ENCODE assay signal across 12 cellular contexts in genomic region chr19:10764340-10764894, GRCh38. TPM values are rescaled to one million over a fixed set of nuclear protein-coding genes. Genes with fewer than 3 reads are reported as not detected.
DNase-seq lines count a peak whose midpoint lies in the region; ATAC-seq and TF ChIP-seq lines count a peak whose summit lies in the region.
"Had no signal": no experiment of that assay in that cellular context is flagged by ENCODE, and none has a peak within 500 bp of the region (broad histone marks: within the 10 kb centered on the region; RNA-seq: fewer than 3 reads in every experiment).

No MANE protein-coding gene starts in this region.

- no peak overlapping the region for H2BK120ac ChIP-seq in neuronal stem cell (ENCODE audit: low read depth, low read length)

- H3K27ac Mint-ChIP-seq in CD8-positive, alpha-beta memory T cell, result peak overlapping the region; percentile 82 to 95 (median 92)

- H3K4me1 Mint-ChIP-seq in CD8-positive, alpha-beta memory T cell, result peaks cover 60 to 85% (median 65%) of the 10 kb centered on the region in 3 donors

- H2AK5ac ChIP-seq in neuronal stem cell (ENCODE audit: low read depth, low read length), result no peak overlapping the region

- no CpG with 5 or more reads among the region's 9 CpGs for WGBS in neuronal stem cell (ENCODE audit: extremely low coverage in 2 of 2, insufficient read length in 2 of 2, insufficient replicate concordance in 1 of 2), 2 donors

- no peak overlapping the region for H3K14ac ChIP-seq in neuronal stem cell (ENCODE audit: low read length)

- peaks cover 57% of the 10 kb centered on the region for H3K4me1 ChIP-seq in CD8-positive, alpha-beta memory T cell (ENCODE audit: insufficient read depth, low read length)
- peaks cover 0 to 10% of the 10 kb centered on the region in 2 donors for H3K4me1 ChIP-seq in neuronal stem cell (ENCODE audit: control insufficient read depth in 2 of 2, insufficient read depth in 1 of 2, low read depth in 1 of 2, low read length in 2 of 2)

- POLR2A ChIA-PET in CD8-positive, alpha-beta memory T cell (lab: Charles Lee), result interaction anchor here (0.7 kb wide), 1 partner anchor 1904 kb away, joined by 3 read pairs; no protein-coding TSS in a partner anchor

- H2AFZ ChIP-seq in neuronal stem cell (ENCODE audit: low read length), result no peak overlapping the region

- no peaks in the 10 kb centered on the region for H3K27me3 ChIP-seq in CD8-positive, alpha-beta memory T cell (ENCODE audit: insufficient read depth, low read length, poor library complexity, severe bottlenecking)
- H3K27me3 ChIP-seq in neuronal stem cell (ENCODE audit: control insufficient read depth in 3 of 3, insufficient read depth in 3 of 3, low read depth in 1 of 3, low read length in 3 of 3), result no peaks in the 10 kb centered on the region

- H3K9ac ChIP-seq in neuronal stem cell (ENCODE audit: low read depth, low read length, poor library complexity), result no peak overlapping the region

- DNase-seq in CD8-positive, alpha-beta memory T cell, result no peak
- DNase-seq in epithelial cell of proximal tubule (ENCODE audit: low read depth) (peak; percentile 88), neuronal stem cell (ENCODE audit: low spot score) (no peak), NCI-H524 treated with DMSO at 0.1 percent for 48 hours (lab: John Stamatoyannopoulos, UW) (no peak)
- no peak for DNase-seq in stimulated activated CD4-positive, alpha-beta T cell treated with anti-CD3 and anti-CD28 coated beads, Interleukin-1b, Interleukin-23, amount 100 ng/mL, for 48 hours
- no peak for DNase-seq in activated effector memory CD4-positive, alpha-beta T cell treated with Interleukin-2 at 50 U/mL for 16 hours
- DNase-seq: activated naive CD8-positive, alpha-beta T cell treated with anti-CD3 and anti-CD28 coated beads for 36 hours; KG1; NCI-H2171 had no signal

- no peak overlapping the region for H3K4me2 ChIP-seq in neuronal stem cell (ENCODE audit: insufficient read depth, low read length, poor library complexity, severe bottlenecking)

- peak overlapping the region; percentile 90 for H2BK5ac ChIP-seq in neuronal stem cell (ENCODE audit: low read length)

- H3K9me3 Mint-ChIP-seq in CD8-positive, alpha-beta memory T cell, result no peaks in the 10 kb centered on the region
- H3K9me3 Mint-ChIP-seq: activated naive CD8-positive, alpha-beta T cell treated with anti-CD3 and anti-CD28 coated beads for 36 hours had no signal

- no peak overlapping the region for H4K91ac ChIP-seq in neuronal stem cell (ENCODE audit: low read depth, low read length, poor library complexity)

- peak overlapping the region in 1 of 7 donors; percentile 65 for H3K4me3 Mint-ChIP-seq in CD8-positive, alpha-beta memory T cell
- H3K4me3 Mint-ChIP-seq: activated naive CD8-positive, alpha-beta T cell treated with anti-CD3 and anti-CD28 coated beads for 36 hours had no signal

- no peaks in the 10 kb centered on the region for H3K27me3 Mint-ChIP-seq in CD8-positive, alpha-beta memory T cell
- H3K27me3 Mint-ChIP-seq: activated naive CD8-positive, alpha-beta T cell treated with anti-CD3 and anti-CD28 coated beads for 36 hours had no signal

- no peaks in the 10 kb centered on the region for H3K36me3 ChIP-seq in CD8-positive, alpha-beta memory T cell (ENCODE audit: insufficient read depth, low read length)
- H3K36me3 ChIP-seq in KOPT-K1 (ENCODE audit: insufficient read depth, low read length) (peaks cover 80% of the 10 kb centered on the region), neuronal stem cell (replicated peaks in 1 of 2; ENCODE audit: control insufficient read depth in 2 of 2, insufficient read depth in 2 of 2, low read length in 2 of 2) (peaks cover 6 to 32% of the 10 kb centered on the region in 2 donors)

- CTCF ChIA-PET in CD8-positive, alpha-beta memory T cell (lab: Charles Lee), result interaction anchor here (1.0 kb wide), 1 partner anchor 33 kb away, joined by 3 read pairs; no protein-coding TSS in a partner anchor

- no peak for TF ChIP-seq CTCF in epithelial cell of proximal tubule (conservative IDR thresholded peaks at IDR 0.05; ENCODE audit: low read depth, low read length)

- no peak overlapping the region for H3K4ac ChIP-seq in neuronal stem cell (ENCODE audit: low read length)

- H2BK15ac ChIP-seq in neuronal stem cell (ENCODE audit: low read length), result no peak overlapping the region

- no peak for ATAC-seq in GM19328 (IDR thresholded peaks at IDR 0.05; ENCODE audit: unreplicated experiment)
- ATAC-seq: Panc1 had no signal

- H2BK12ac ChIP-seq in neuronal stem cell (ENCODE audit: low read length), result no peak overlapping the region

- H3K27ac ChIP-seq in CD8-positive, alpha-beta memory T cell (ENCODE audit: low read depth, low read length), result no peak overlapping the region
- H3K27ac ChIP-seq in KOPT-K1 (ENCODE audit: low read depth, low read length, poor library complexity, severe bottlenecking), result peak overlapping the region; percentile 32
- H3K27ac ChIP-seq in neuronal stem cell (replicated peaks; ENCODE audit: low read length), result no peak overlapping the region

- peaks cover 17% of the 10 kb centered on the region for H3K79me1 ChIP-seq in neuronal stem cell (ENCODE audit: low read depth, low read length)

- H3K18ac ChIP-seq in neuronal stem cell (ENCODE audit: low read length), result peak overlapping the region; percentile 19

- peaks cover 0 to 58% (median 2%) of the 10 kb centered on the region in 3 donors for H3K36me3 Mint-ChIP-seq in CD8-positive, alpha-beta memory T cell

- H3K23ac ChIP-seq in neuronal stem cell (ENCODE audit: low read depth, low read length, poor library complexity), result no peak overlapping the region

- no peak overlapping the region for H3K4me3 ChIP-seq in CD8-positive, alpha-beta memory T cell (ENCODE audit: low read length)
- H3K4me3 ChIP-seq in epithelial cell of proximal tubule (ENCODE audit: low read depth, low read length) (no peak overlapping the region), neuronal stem cell (ENCODE audit: low read length in 2 of 2) (no peak overlapping the region)

- H4K8ac ChIP-seq in neuronal stem cell (ENCODE audit: low read depth, low read length), result no peak overlapping the region

- no peaks in the 10 kb centered on the region for H3K9me3 ChIP-seq in CD8-positive, alpha-beta memory T cell (ENCODE audit: low read length)
- no peaks in the 10 kb centered on the region for H3K9me3 ChIP-seq in KOPT-K1 (ENCODE audit: insufficient read depth, low read length, poor library complexity, severe bottlenecking)
- H3K9me3 ChIP-seq in neuronal stem cell (replicated peaks in 1 of 2; ENCODE audit: control insufficient read depth in 2 of 2, insufficient read depth in 1 of 2, low read depth in 1 of 2, low read length in 2 of 2), result peaks cover 0 to 1% of the 10 kb centered on the region in 2 donors

RNA-seq across cellular contexts. Expression of gene DNM2, which starts 46.5 kb away (rescaled TPM):
- total RNA-seq in CD8-positive, alpha-beta memory T cell, result 100 to 1,000 TPM; 154 to 165 TPM
- polyA plus RNA-seq in CD8-positive, alpha-beta memory T cell, result 105 TPM
- 94.5 and 103 TPM in 2 replicates for total RNA-seq in epithelial cell of proximal tubule
- 49.9 TPM for polyA plus RNA-seq in neuronal stem cell (2013, experiment 1 of 2)
- 49.9 TPM for polyA plus RNA-seq in neuronal stem cell (2013, experiment 2 of 2)
